8 cellular contexts compared by ENCODE assay signal in the genomic region with DNA sequence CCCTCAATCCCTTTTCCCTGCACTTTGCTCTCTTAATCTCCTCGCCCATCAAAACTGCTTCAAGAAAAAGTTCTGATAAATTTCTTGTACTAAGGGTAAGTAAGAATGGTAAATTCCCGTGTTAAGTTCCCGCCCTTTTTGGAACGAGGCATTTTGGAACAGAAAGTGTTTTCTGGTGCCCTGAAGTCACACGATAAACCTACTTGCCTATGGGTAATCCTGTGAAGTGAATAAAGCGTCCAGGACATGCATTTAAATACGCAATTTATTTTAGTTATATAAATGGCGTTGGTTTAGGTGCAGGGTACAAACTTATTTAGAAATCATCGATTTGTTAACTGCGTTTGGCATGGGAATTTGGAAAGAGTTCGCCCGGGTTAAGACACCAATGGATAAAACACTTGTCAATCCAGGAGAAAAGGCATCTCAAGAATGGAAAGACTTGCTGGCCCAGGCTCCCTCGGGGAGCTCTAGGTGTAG. TPM values are rescaled to one million over a fixed set of nuclear protein-coding genes. Genes with fewer than 3 reads are reported as not detected.
A peak's percentile ranks its signal among the peaks of the same experiment; 100 is the strongest.
DNase-seq lines count a peak whose midpoint lies in the region; ATAC-seq and TF ChIP-seq lines count a peak whose summit lies in the region.

No MANE protein-coding gene starts in this region.

- H3K4me3 ChIP-seq in GM08714 (ENCODE audit: low read length), result peak overlapping the region; percentile 86; the same call in 1 of the 2 replicates
- peak overlapping the region; percentile 74 for H3K4me3 ChIP-seq in lung
- peak overlapping the region; percentile 56 to 77 for H3K4me3 ChIP-seq in uterus

- H3K36me3 ChIP-seq in lung (ENCODE audit: control insufficient read depth in 2 of 2, insufficient read depth in 2 of 2, low read length in 2 of 2), result no peaks in the 10 kb centered on the region
- H3K36me3 ChIP-seq in uterus, result no peaks in the 10 kb centered on the region

- TF ChIP-seq CTCF in lung (IDR thresholded peaks at IDR 0.05; ENCODE audit: control extremely low read depth, extremely low read depth), result no peak
- TF ChIP-seq CTCF in uterus (IDR thresholded peaks at IDR 0.05), result no peak

- H3K4me1 ChIP-seq in lung (ENCODE audit: control insufficient read depth in 2 of 2, insufficient read depth in 2 of 2, low read length in 2 of 2) (peaks cover 5 to 15% of the 10 kb centered on the region in 2 donors), uterus (peaks cover 0 to 7% of the 10 kb centered on the region in 2 donors)

- H3K9me3 ChIP-seq in lung (ENCODE audit: control insufficient read depth in 2 of 2, insufficient read depth in 1 of 2, low read length in 1 of 2) (no peaks in the 10 kb centered on the region), uterus (no peaks in the 10 kb centered on the region)

- 7 to 9% methylated on average over 13 of the region's 13 CpGs for WGBS in lung, 2 donors

- H3K27ac ChIP-seq in caudate nucleus (ENCODE audit: low read depth, low read length) (peak overlapping the region; percentile 91), lung (ENCODE audit: low read depth in 1 of 2, low read length in 1 of 2) (peak overlapping the region; percentile 92 to 99), uterus (peak overlapping the region; percentile 96)

- no peak for ATAC-seq in lung (ENCODE audit: insufficient read depth, low FRiP score)

- DNase-seq in NCI-H446 treated with DMSO at 0.1 percent for 48 hours (lab: John Stamatoyannopoulos, UW) (peak; percentile 38), caudate nucleus (lab: John Stamatoyannopoulos, UW) (no peak), lung (ENCODE audit: low spot score) (no peak), uterus (peak; percentile 26 to 43), NCI-H187 (lab: John Stamatoyannopoulos, UW) (no peak), HPDE6-E6E7 (ENCODE audit: extremely low spot score) (no peak)
- DNase-seq in NK-92 treated with Interleukin-12 subunit alpha and Interleukin-12 subunit beta, amount 100 ng/mL, for 24 hours (lab: John Stamatoyannopoulos, UW), result no peak

- TF ChIP-seq POLR2A in uterus (IDR thresholded peaks at IDR 0.05), result no peak

- H3K27me3 ChIP-seq in lung (ENCODE audit: control insufficient read depth, insufficient read depth) (no peaks in the 10 kb centered on the region), uterus (no peaks in the 10 kb centered on the region)

- intact Hi-C loops in uterus (cut with DNase I; ENCODE audit: low total_unique reads), result no loop called here

RNA-seq across cellular contexts. Expression of a gene that starts 0.7 kb away (rescaled TPM):
- total RNA-seq in lung (100 to 1,000 TPM; 131 to 285 TPM), uterus (100 to 1,000 TPM; 166 to 257 (median 214) TPM)
- polyA plus RNA-seq in lung, result 100 to 1,000 TPM in 1 of 2 donors, 10 to 100 TPM in 1; 79.1 to 213 TPM

Comparison
In these comparisons a context has a peak if more than half of its experiments do, and no peak if none do; other contexts are left out.
1. DNase-seq: peak in NCI-H446 treated with DMSO at 0.1 percent for 48 hours (single experiment) and uterus (2 of 2); none in caudate nucleus (0 of 61), lung (single experiment), NK-92 treated with Interleukin-12 subunit alpha and Interleukin-12 subunit beta, amount 100 ng/mL, for 24 hours (single experiment), NCI-H187 (0 of 2) and HPDE6-E6E7 (single experiment).
2. Peak in every context shown above with its lines, with median percentiles within 50 percentile points of each other: H3K4me3 ChIP-seq and H3K27ac ChIP-seq.